In genomic region chr7:139494835-139495568, GRCh38 we compare ENCODE assay signal across 8 cellular contexts. TPM values are rescaled to one million over a fixed set of nuclear protein-coding genes. Genes with fewer than 3 reads are reported as not detected.
DNase-seq lines count a peak whose midpoint lies in the region; ATAC-seq, FAIRE-seq and TF ChIP-seq lines count a peak whose summit lies in the region.

No MANE protein-coding gene starts in this region.

- H3K4me1 Mint-ChIP-seq in activated T-helper 2 cell treated with anti-CD3 and anti-CD28 coated beads, Interferon-gamma antibody, Interleukin-2, Interleukin-4, amounts not matched to agents 10 μg/mL and 5 μg/mL and 100 μg/mL, durations not matched to agents 14 hours and 24 hours and 36 hours (ENCODE audit: low read depth): peaks cover 23% of the 10 kb centered on the region

- TF ChIP-seq EP300 in upper lobe of left lung (IDR thresholded peaks at IDR 0.05): no peak

- H3K4me1 ChIP-seq in upper lobe of left lung: peaks cover 3 to 5% (median 3%) of the 10 kb centered on the region in 4 donors

- peaks cover 14% of the 10 kb centered on the region for H3K9me3 Mint-ChIP-seq in activated T-helper 2 cell treated with anti-CD3 and anti-CD28 coated beads, Interferon-gamma antibody, Interleukin-2, Interleukin-4, amounts not matched to agents 10 μg/mL and 5 μg/mL and 100 μg/mL, durations not matched to agents 14 hours and 24 hours and 36 hours

- H3K36me3 ChIP-seq in upper lobe of left lung: no peaks in the 10 kb centered on the region

- no peak for TF ChIP-seq POLR2A in GM12891 (IDR thresholded peaks at IDR 0.05; ENCODE audit: low read depth, low read length)
- no peak for TF ChIP-seq POLR2A in upper lobe of left lung (IDR thresholded peaks at IDR 0.05)

- no peak overlapping the region for H3K4me3 ChIP-seq in upper lobe of left lung

- peak; percentile 84 for FAIRE-seq in GM12891 (lab: Jason Lieb, UNC)

- ATAC-seq in GM19397 (IDR thresholded peaks at IDR 0.05; ENCODE audit: unreplicated experiment): peak; percentile 76
- ATAC-seq in HG03196 (IDR thresholded peaks at IDR 0.05; ENCODE audit: unreplicated experiment): peak; percentile 61
- no peak for ATAC-seq in upper lobe of left lung (ENCODE audit: low FRiP score in 2 of 2)

- no peak overlapping the region for H3K27ac ChIP-seq in upper lobe of left lung

- no peaks in the 10 kb centered on the region for H3K27me3 ChIP-seq in upper lobe of left lung

- peak; percentile 53 for DNase-seq in GM12891 (ENCODE audit: insufficient read length, low spot score)
- peak; percentile 17 for DNase-seq in activated T-helper 2 cell treated with anti-CD3 and anti-CD28 coated beads, Interferon-gamma antibody, Interleukin-2, Interleukin-4, amounts not matched to agents 10 μg/mL and 5 μg/mL and 100 μg/mL, durations not matched to agents 14 hours and 24 hours and 36 hours (ENCODE audit: low spot score)
- no peak for DNase-seq in NCI-H1694 (lab: John Stamatoyannopoulos, UW)
- DNase-seq in upper lobe of left lung: no peak
- no peak for DNase-seq in HuH-7.5 (ENCODE audit: low spot score)
- DNase-seq in AG08395 (ENCODE audit: low spot score): no peak

- peaks cover 4% of the 10 kb centered on the region for H3K27me3 Mint-ChIP-seq in activated T-helper 2 cell treated with anti-CD3 and anti-CD28 coated beads, Interferon-gamma antibody, Interleukin-2, Interleukin-4, amounts not matched to agents 10 μg/mL and 5 μg/mL and 100 μg/mL, durations not matched to agents 14 hours and 24 hours and 36 hours (ENCODE audit: low read depth)

- no peak for TF ChIP-seq CTCF in upper lobe of left lung (IDR thresholded peaks at IDR 0.05)

- intact Hi-C loops in activated T-helper 2 cell treated with anti-CD3 and anti-CD28 coated beads, Interferon-gamma antibody, Interleukin-2, Interleukin-4, amounts not matched to agents 10 μg/mL and 5 μg/mL and 100 μg/mL, durations not matched to agents 14 hours and 24 hours and 36 hours (cut with micrococcal nuclease): no loop called here

- H3K9me3 ChIP-seq in upper lobe of left lung: peaks cover 0 to 11% (median 7%) of the 10 kb centered on the region in 4 donors

- no peaks in the 10 kb centered on the region for H3K36me3 Mint-ChIP-seq in activated T-helper 2 cell treated with anti-CD3 and anti-CD28 coated beads, Interferon-gamma antibody, Interleukin-2, Interleukin-4, amounts not matched to agents 10 μg/mL and 5 μg/mL and 100 μg/mL, durations not matched to agents 14 hours and 24 hours and 36 hours (ENCODE audit: low read depth)

- 36 to 54% methylated on average over 3 to 5 of the region's 5 CpGs for WGBS in upper lobe of left lung, 2 donors

- H3K27ac Mint-ChIP-seq in activated T-helper 2 cell treated with anti-CD3 and anti-CD28 coated beads, Interferon-gamma antibody, Interleukin-2, Interleukin-4, amounts not matched to agents 10 μg/mL and 5 μg/mL and 100 μg/mL, durations not matched to agents 14 hours and 24 hours and 36 hours: no peak overlapping the region

- no peak overlapping the region for H3K4me3 Mint-ChIP-seq in activated T-helper 2 cell treated with anti-CD3 and anti-CD28 coated beads, Interferon-gamma antibody, Interleukin-2, Interleukin-4, amounts not matched to agents 10 μg/mL and 5 μg/mL and 100 μg/mL, durations not matched to agents 14 hours and 24 hours and 36 hours (ENCODE audit: low read depth)

TF ChIP-seq in GM12891, 5 proteins besides CTCF, POLR2A, EP300 and RAD21:
- no peak for TF ChIP-seq SPI1 (IDR thresholded peaks at IDR 0.05; ENCODE audit: low read depth, low read length)
- no peak for TF ChIP-seq PAX5 (IDR thresholded peaks at IDR 0.05; ENCODE audit: insufficient read depth, low read length, severe bottlenecking)
- TF ChIP-seq TAF1 (IDR thresholded peaks at IDR 0.05; ENCODE audit: low read depth, low read length): no peak
- no peak for TF ChIP-seq POU2F2 (IDR thresholded peaks at IDR 0.05; ENCODE audit: low read depth, low read length)
- no peak for TF ChIP-seq POLR2AphosphoS5 (IDR thresholded peaks at IDR 0.05; ENCODE audit: low read depth, low read length)

RNA-seq across cellular contexts. Expression of gene KLRG2, which starts 11.5 kb away (rescaled TPM):
- polyA plus RNA-seq in GM12891 (2012; ENCODE audit: low read depth, missing spikeins): not detected
- 0.18 and 0.21 TPM in 2 replicates for total RNA-seq in activated T-helper 2 cell treated with anti-CD3 and anti-CD28 coated beads, Interferon-gamma antibody, Interleukin-2, Interleukin-4, amounts not matched to agents 10 μg/mL and 5 μg/mL and 100 μg/mL, durations not matched to agents 14 hours and 24 hours and 36 hours
- 10 to 100 TPM in 3 of 6 donors, 1 to 10 TPM in 3; 5.9 to 12.6 (median 10.0) TPM for total RNA-seq in upper lobe of left lung

RNA-seq across cellular contexts. Expression of gene CLEC2L, which starts 28.5 kb away (rescaled TPM):
- polyA plus RNA-seq in GM12891 (2012; ENCODE audit: low read depth, missing spikeins): not detected
- not detected in 2 replicates for total RNA-seq in activated T-helper 2 cell treated with anti-CD3 and anti-CD28 coated beads, Interferon-gamma antibody, Interleukin-2, Interleukin-4, amounts not matched to agents 10 μg/mL and 5 μg/mL and 100 μg/mL, durations not matched to agents 14 hours and 24 hours and 36 hours
- not detected for total RNA-seq in upper lobe of left lung

Comparison
In these comparisons a context has a peak if more than half of its experiments do, and no peak if none do; other contexts are left out.
1. DNase-seq: peak in GM12891 (single experiment) and activated T-helper 2 cell treated with anti-CD3 and anti-CD28 coated beads, Interferon-gamma antibody, Interleukin-2, Interleukin-4, amounts not matched to agents 10 μg/mL and 5 μg/mL and 100 μg/mL, durations not matched to agents 14 hours and 24 hours and 36 hours (single experiment); none in NCI-H1694 (single experiment), upper lobe of left lung (0 of 2), HuH-7.5 (single experiment) and AG08395 (single experiment).
2. ATAC-seq: peak in GM19397 (single experiment) and HG03196 (single experiment); none in upper lobe of left lung (0 of 2).